ENCODE assay signal across 1 cellular context in the genomic region with DNA sequence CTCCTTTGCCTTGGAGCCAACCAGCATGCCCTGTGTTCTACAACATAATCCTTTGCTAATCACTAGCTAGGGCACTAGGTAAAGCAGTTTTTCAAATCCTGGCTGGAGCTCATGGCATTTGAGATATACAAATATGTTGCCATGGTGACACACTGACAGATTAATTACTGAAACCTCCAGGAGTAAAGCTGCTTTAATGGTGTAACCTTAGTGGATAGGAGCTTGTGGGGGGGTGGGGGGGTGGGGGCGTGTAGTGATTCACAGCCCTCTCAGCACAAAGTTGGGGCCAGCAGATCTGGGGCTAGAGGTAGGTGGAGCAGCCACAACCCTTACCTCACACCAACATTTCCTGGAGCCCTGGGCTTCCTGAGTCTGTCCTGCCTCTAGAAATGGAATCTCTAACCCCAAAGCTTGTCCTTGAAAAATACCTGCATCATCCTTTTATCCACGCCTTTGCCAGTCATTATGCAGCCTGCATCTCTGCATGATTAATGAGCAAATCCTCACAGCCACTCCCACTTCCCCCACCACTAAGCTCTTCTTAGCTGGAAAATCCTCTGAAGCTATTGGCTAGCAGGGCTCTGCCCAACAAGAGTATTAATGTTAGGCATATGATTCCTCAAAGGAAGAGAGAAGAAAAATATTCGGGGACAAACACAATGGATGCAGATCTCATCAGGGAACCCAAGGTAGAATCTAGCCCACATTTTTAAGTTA.
TF ChIP-seq lines count a peak whose summit lies in the region.

No MANE protein-coding gene starts in this region.

TF ChIP-seq in IMR-90, 13 proteins besides CTCF, POLR2A, EP300 and RAD21:
- TF ChIP-seq MAFK (IDR thresholded peaks at IDR 0.05; ENCODE audit: low read depth, low read length): no peak
- no peak for TF ChIP-seq BHLHE40 (IDR thresholded peaks at IDR 0.05; ENCODE audit: low read depth, low read length)
- no peak for TF ChIP-seq RCOR1 (IDR thresholded peaks at IDR 0.05; ENCODE audit: insufficient replicate concordance, low read length)
- no peak for TF ChIP-seq MXI1 (IDR thresholded peaks at IDR 0.05; ENCODE audit: borderline replicate concordance, low read depth, low read length)
- no peak for TF ChIP-seq SMC3 (IDR thresholded peaks at IDR 0.05; ENCODE audit: low read depth, low read length)
- TF ChIP-seq USF2 (IDR thresholded peaks at IDR 0.05; ENCODE audit: low read depth, low read length): no peak
- TF ChIP-seq RFX5 (IDR thresholded peaks at IDR 0.05; ENCODE audit: low read depth, low read length): no peak
- TF ChIP-seq, protein P1, sequence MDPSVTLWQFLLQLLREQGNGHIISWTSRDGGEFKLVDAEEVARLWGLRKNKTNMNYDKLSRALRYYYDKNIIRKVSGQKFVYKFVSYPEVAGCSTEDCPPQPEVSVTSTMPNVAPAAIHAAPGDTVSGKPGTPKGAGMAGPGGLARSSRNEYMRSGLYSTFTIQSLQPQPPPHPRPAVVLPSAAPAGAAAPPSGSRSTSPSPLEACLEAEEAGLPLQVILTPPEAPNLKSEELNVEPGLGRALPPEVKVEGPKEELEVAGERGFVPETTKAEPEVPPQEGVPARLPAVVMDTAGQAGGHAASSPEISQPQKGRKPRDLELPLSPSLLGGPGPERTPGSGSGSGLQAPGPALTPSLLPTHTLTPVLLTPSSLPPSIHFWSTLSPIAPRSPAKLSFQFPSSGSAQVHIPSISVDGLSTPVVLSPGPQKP (IDR thresholded peaks at IDR 0.05; ENCODE audit: borderline replicate concordance, low read depth, low read length): no peak
- no peak for TF ChIP-seq MAZ (IDR thresholded peaks at IDR 0.05; ENCODE audit: borderline replicate concordance, low read depth, low read length)
- no peak for TF ChIP-seq CEBPB (IDR thresholded peaks at IDR 0.05; ENCODE audit: low read depth, low read length)
- TF ChIP-seq NFE2L2 (IDR thresholded peaks at IDR 0.05; ENCODE audit: low read depth, low read length): no peak
- TF ChIP-seq CHD1 (IDR thresholded peaks at IDR 0.05; ENCODE audit: low read depth, low read length): no peak
- no peak for TF ChIP-seq FOS (IDR thresholded peaks at IDR 0.05; ENCODE audit: low read depth, low read length)
